9 cellular contexts compared by ENCODE assay signal in genomic region chr12:630656-631632, GRCh38.
DNase-seq lines count a peak whose midpoint lies in the region; ATAC-seq lines count a peak whose summit lies in the region.
"Had no signal": no experiment of that assay in that cellular context is flagged by ENCODE, and none has a peak within 500 bp of the region (broad histone marks: within the 10 kb centered on the region; RNA-seq: fewer than 3 reads in every experiment).

No MANE protein-coding gene starts in this region.

- H3K27ac ChIP-seq in HUES48 (ENCODE audit: low read depth, low read length) = no peak overlapping the region
- H3K27ac ChIP-seq: C4-2B had no signal

- H3K4me3 ChIP-seq in HUES48 (ENCODE audit: low read depth, low read length) (peak overlapping the region; percentile 19; the same call in 1 of the 2 replicates), iPS-15b (ENCODE audit: low read depth, low read length) (peak overlapping the region; percentile 35)

- DNase-seq in Ammon's horn (ENCODE audit: low spot score) = peak; percentile 34
- peak; percentile 72 to 80 for DNase-seq in activated CD4-positive, alpha-beta T cell treated with anti-CD3 and anti-CD28 coated beads, Interleukin-2, amount 50 U/mL, for 48 hours
- peak; percentile 51 to 66 for DNase-seq in stimulated activated CD4-positive, alpha-beta T cell treated with anti-CD3 and anti-CD28 coated beads, Interleukin-4, amount 100 ng/mL, for 4 hours
- DNase-seq in NCI-H146 (lab: John Stamatoyannopoulos, UW) = no peak
- DNase-seq in inferior parietal cortex (ENCODE audit: extremely low spot score) = no peak

- H3K27me3 ChIP-seq in HUES48 (ENCODE audit: control insufficient read depth, insufficient read depth, low read length) (no peaks in the 10 kb centered on the region), iPS-15b (ENCODE audit: control insufficient read depth, insufficient read depth, low read length) (no peaks in the 10 kb centered on the region)

- H3K36me3 ChIP-seq in HUES48 (ENCODE audit: control insufficient read depth, insufficient read depth, low read length) (no peaks in the 10 kb centered on the region), iPS-15b (ENCODE audit: control insufficient read depth, insufficient read depth, low read length) (no peaks in the 10 kb centered on the region)

- H3K9me3 ChIP-seq in HUES48 (ENCODE audit: control insufficient read depth, insufficient read depth, low read length) (no peaks in the 10 kb centered on the region), iPS-15b (ENCODE audit: control insufficient read depth, insufficient read depth, low read length) (no peaks in the 10 kb centered on the region)

- peak; percentile 94 for ATAC-seq in GM19463 (IDR thresholded peaks at IDR 0.05; ENCODE audit: unreplicated experiment)

- H3K4me1 ChIP-seq in HUES48 (ENCODE audit: control insufficient read depth, insufficient read depth, low read length) = peaks cover 18% of the 10 kb centered on the region
- H3K4me1 ChIP-seq in iPS-15b (ENCODE audit: control insufficient read depth, insufficient read depth, low read length) = peaks cover 4% of the 10 kb centered on the region

- H3K9ac ChIP-seq in HUES48 (ENCODE audit: low read depth, low read length) (no peak overlapping the region), iPS-15b (ENCODE audit: low read depth, low read length) (no peak overlapping the region)

Comparison
In these comparisons a context has a peak if more than half of its experiments do, and no peak if none do; other contexts are left out.
1. DNase-seq: peak in Ammon's horn (single experiment), activated CD4-positive, alpha-beta T cell treated with anti-CD3 and anti-CD28 coated beads, Interleukin-2, amount 50 U/mL, for 48 hours (2 of 2) and stimulated activated CD4-positive, alpha-beta T cell treated with anti-CD3 and anti-CD28 coated beads, Interleukin-4, amount 100 ng/mL, for 4 hours (2 of 2); none in NCI-H146 (single experiment) and inferior parietal cortex (single experiment).